ENCODE assay signal across 29 cellular contexts in the genomic region with DNA sequence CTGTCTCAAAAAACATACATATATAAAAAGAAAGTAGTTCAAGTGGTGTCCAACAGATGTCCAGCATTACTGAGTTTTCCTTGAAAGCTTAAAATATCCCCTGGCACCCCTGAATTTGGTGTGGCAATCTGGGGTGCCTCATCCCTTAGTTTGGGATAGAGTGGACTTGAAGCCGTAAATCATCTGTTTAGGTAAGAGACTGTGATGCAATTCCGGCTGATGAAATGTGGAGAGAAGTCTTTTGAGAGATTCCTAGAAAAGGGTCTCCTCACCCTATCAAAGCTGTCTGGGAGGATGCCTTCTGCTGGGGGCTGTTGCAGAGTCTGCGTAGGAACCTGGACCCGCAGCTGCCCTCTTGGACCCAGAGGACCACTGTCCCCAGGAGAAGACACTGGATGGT.
"Had no signal": no experiment of that assay in that cellular context is flagged by ENCODE, and none has a peak within 500 bp of the region (broad histone marks: within the 10 kb centered on the region; RNA-seq: fewer than 3 reads in every experiment).

No MANE protein-coding gene starts in this region.

- H3K9me3 ChIP-seq: body of pancreas, thoracic aorta, upper lobe of left lung, vagina had no signal

- H2AFZ ChIP-seq: neural progenitor cell had no signal

- H3K4me2 ChIP-seq: neural progenitor cell had no signal

- H3K36me3 ChIP-seq: cardiac muscle cell, neural progenitor cell, thoracic aorta, upper lobe of left lung, vagina had no signal

- H3K27ac Mint-ChIP-seq: activated CD8-positive, alpha-beta memory T cell treated with anti-CD3 and anti-CD28 coated beads, Interleukin-2, amount 10 ng/mL, durations not matched to agents 7 days and 5 days; activated CD8-positive, alpha-beta T cell treated with anti-CD3 and anti-CD28 coated beads, Interleukin-2, amount 10 ng/mL, durations not matched to agents 7 days and 5 days; activated naive CD4-positive, alpha-beta T cell treated with anti-CD3 and anti-CD28 coated beads, Interleukin-2, amount 50 U/mL, for 72 hours; effector memory CD8-positive, alpha-beta T cell had no signal

- ATAC-seq: activated CD8-positive, alpha-beta memory T cell treated with anti-CD3 and anti-CD28 coated beads, Interleukin-2, amount 10 ng/mL, durations not matched to agents 7 days and 5 days; activated CD8-positive, alpha-beta T cell treated with anti-CD3 and anti-CD28 coated beads, Interleukin-2, amount 10 ng/mL, durations not matched to agents 7 days and 5 days; activated naive CD4-positive, alpha-beta T cell treated with anti-CD3 and anti-CD28 coated beads, Interleukin-2, amount 50 U/mL, for 72 hours; effector memory CD8-positive, alpha-beta T cell; foreskin keratinocyte; left cardiac atrium; left ventricle myocardium superior; naive thymus-derived CD8-positive, alpha-beta T cell; right cardiac atrium; stimulated activated naive CD8-positive, alpha-beta T cell treated with anti-CD3 and anti-CD28 coated beads, Interleukin-15, Interleukin-2, amounts not matched to agents 100 U/mL and 50 U/mL, for 24 hours had no signal

- H3K4me3 ChIP-seq: body of pancreas, cardiac muscle cell, neural progenitor cell, skin epidermis, thoracic aorta, upper lobe of left lung, vagina had no signal

- H3K27me3 ChIP-seq: body of pancreas, cardiac muscle cell, foreskin keratinocyte, neural progenitor cell, upper lobe of left lung, vagina had no signal

- H3K36me3 Mint-ChIP-seq: activated CD8-positive, alpha-beta memory T cell treated with anti-CD3 and anti-CD28 coated beads, Interleukin-2, amount 10 ng/mL, durations not matched to agents 7 days and 5 days; activated naive CD4-positive, alpha-beta T cell treated with anti-CD3 and anti-CD28 coated beads, Interleukin-2, amount 50 U/mL, for 72 hours; naive thymus-derived CD8-positive, alpha-beta T cell; neural progenitor cell had no signal

- H3K27ac ChIP-seq: body of pancreas, cardiac muscle cell, foreskin keratinocyte, neural progenitor cell, skin epidermis, thoracic aorta, upper lobe of left lung, vagina had no signal

- H3K9me3 Mint-ChIP-seq: activated naive CD4-positive, alpha-beta T cell treated with anti-CD3 and anti-CD28 coated beads, Interleukin-2, amount 50 U/mL, for 72 hours; effector memory CD8-positive, alpha-beta T cell; naive thymus-derived CD8-positive, alpha-beta T cell had no signal

- H3K27me3 Mint-ChIP-seq: naive thymus-derived CD8-positive, alpha-beta T cell had no signal

- H3K4me1 ChIP-seq: foreskin keratinocyte, neural progenitor cell, upper lobe of left lung, vagina had no signal

- H3K4me3 Mint-ChIP-seq: activated CD8-positive, alpha-beta memory T cell treated with anti-CD3 and anti-CD28 coated beads, Interleukin-2, amount 10 ng/mL, durations not matched to agents 7 days and 5 days; activated CD8-positive, alpha-beta T cell treated with anti-CD3 and anti-CD28 coated beads, Interleukin-2, amount 10 ng/mL, durations not matched to agents 7 days and 5 days; effector memory CD8-positive, alpha-beta T cell; naive thymus-derived CD8-positive, alpha-beta T cell; neural progenitor cell had no signal

- H3K4me1 Mint-ChIP-seq: activated CD8-positive, alpha-beta memory T cell treated with anti-CD3 and anti-CD28 coated beads, Interleukin-2, amount 10 ng/mL, durations not matched to agents 7 days and 5 days had no signal

- H3K9ac ChIP-seq: neural progenitor cell had no signal

- DNase-seq: activated CD4-positive, alpha-beta T cell treated with anti-CD3 and anti-CD28 coated beads for 1 hour; activated CD4-positive, alpha-beta T cell treated with anti-CD3 and anti-CD28 coated beads, Interleukin-2, amount 50 U/mL, for 1 hour; activated CD8-positive, alpha-beta memory T cell treated with anti-CD3 and anti-CD28 coated beads, Interleukin-2, amount 10 ng/mL, durations not matched to agents 7 days and 5 days; activated CD8-positive, alpha-beta T cell treated with anti-CD3 and anti-CD28 coated beads, Interleukin-2, amount 10 ng/mL, durations not matched to agents 7 days and 5 days; activated naive CD4-positive, alpha-beta T cell; activated T-cell treated with anti-CD3 and anti-CD28 coated beads, Interleukin-2, amount 50 U/mL, for 48 hours; anterior cingulate cortex; cortex of kidney; effector memory CD8-positive, alpha-beta T cell; erythroblast; foreskin keratinocyte; left cardiac atrium; left ventricle myocardium superior; mammary epithelial cell; naive thymus-derived CD8-positive, alpha-beta T cell; posterior cingulate gyrus; right cardiac atrium; stimulated activated CD4-positive, alpha-beta T cell treated with anti-CD3 and anti-CD28 coated beads, Interleukin-12 subunit alpha, Interleukin-12 subunit beta, amount 100 ng/mL, for 4 hours; stimulated activated CD4-positive, alpha-beta T cell treated with anti-CD3 and anti-CD28 coated beads, Interleukin-4, amount 100 ng/mL, for 1 hour; stimulated activated naive CD8-positive, alpha-beta T cell treated with anti-CD3 and anti-CD28 coated beads, Interleukin-15, Interleukin-2, amounts not matched to agents 100 U/mL and 50 U/mL, for 24 hours; T-helper 2 cell; upper lobe of left lung had no signal
